20 cellular contexts compared by ENCODE assay signal in the genomic region with DNA sequence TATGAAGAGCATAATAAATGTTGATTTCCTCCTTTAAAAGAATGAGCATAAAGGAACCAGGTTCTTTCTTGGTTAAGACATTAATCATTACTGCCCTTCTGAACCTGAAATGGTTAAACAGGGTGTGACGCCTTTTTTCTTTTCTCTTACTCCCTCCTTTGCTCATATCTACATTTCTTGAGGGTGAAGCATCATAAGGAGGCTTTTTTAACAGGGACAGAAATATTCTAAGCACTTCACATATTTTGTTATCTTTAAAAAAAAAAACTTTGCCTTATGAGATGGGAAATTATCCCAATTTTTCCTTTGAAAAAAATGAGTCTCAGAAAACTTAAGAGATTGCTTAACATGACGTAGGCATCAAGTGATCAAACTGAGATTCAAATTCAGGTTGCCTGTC.
"Had no signal": no experiment of that assay in that cellular context is flagged by ENCODE, and none has a peak within 500 bp of the region (broad histone marks: within the 10 kb centered on the region; RNA-seq: fewer than 3 reads in every experiment).

No MANE protein-coding gene starts in this region.

- DNase-seq: dermis blood vessel endothelial cell; dorsolateral prefrontal cortex; effector CD4-positive, alpha-beta T cell; effector memory CD4-positive, alpha-beta T cell; foreskin fibroblast; foreskin melanocyte; gastrocnemius medialis; glutamatergic neuron; head of caudate nucleus; heart right ventricle; hippocampal formation; left cardiac atrium; left lung; left ventricle myocardium superior; lower lobe of right lung; mesenchymal stem cell; mucosa of descending colon; naive B cell had no signal

- ATAC-seq: gastrocnemius medialis, heart right ventricle, left lung, left ventricle myocardium superior, lower lobe of right lung, mucosa of descending colon had no signal

- H3K4me3 ChIP-seq: coronary artery, dorsolateral prefrontal cortex, esophagus muscularis mucosa, gastrocnemius medialis, heart right ventricle, left lung, lower lobe of right lung, mucosa of descending colon had no signal
